Comparison of ENCODE assay signal across 19 cellular contexts in the genomic region with DNA sequence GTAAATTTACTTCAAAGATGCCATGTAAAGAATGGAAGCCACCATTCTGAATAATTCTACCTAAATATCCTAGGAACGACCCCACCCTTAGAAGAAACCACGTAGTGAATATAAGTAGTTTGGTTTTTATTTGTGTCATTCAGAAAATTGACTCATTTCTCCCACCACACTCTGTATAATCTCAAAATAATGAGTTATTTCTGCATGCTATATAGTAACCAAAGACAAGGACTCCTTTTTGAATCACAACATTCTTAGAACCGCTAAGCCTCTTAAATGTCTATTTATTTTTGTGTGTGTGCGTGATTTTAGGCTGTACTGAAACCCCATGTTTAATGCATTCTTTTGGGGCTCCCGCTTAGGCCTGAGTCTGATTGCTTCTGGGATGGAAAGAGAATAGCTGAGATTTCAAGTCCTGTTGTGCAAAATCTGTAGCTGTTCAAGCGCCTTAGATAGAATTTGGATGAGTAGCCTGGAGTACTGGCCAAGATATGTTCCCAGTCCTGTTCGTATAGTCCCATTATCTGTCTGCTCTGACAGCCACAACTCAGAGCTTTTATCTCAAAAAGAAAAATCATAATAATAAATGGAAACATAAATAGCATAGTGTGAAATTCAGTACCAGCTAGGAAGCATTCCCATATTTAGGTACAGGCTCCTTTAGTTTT.
DNase-seq lines count a peak whose midpoint lies in the region; ATAC-seq, FAIRE-seq and TF ChIP-seq lines count a peak whose summit lies in the region.
"Had no signal": no experiment of that assay in that cellular context is flagged by ENCODE, and none has a peak within 500 bp of the region (broad histone marks: within the 10 kb centered on the region; RNA-seq: fewer than 3 reads in every experiment).

No MANE protein-coding gene starts in this region.

- H3K9me3 Mint-ChIP-seq in nephron = peaks cover 9% of the 10 kb centered on the region
- H3K9me3 Mint-ChIP-seq: HFFc6 had no signal

- H3K36me3 Mint-ChIP-seq in nephron (ENCODE audit: low read depth) = no peaks in the 10 kb centered on the region
- H3K36me3 Mint-ChIP-seq: CD4-positive, CD25-positive, alpha-beta regulatory T cell; CD8-positive, alpha-beta memory T cell had no signal

- no peak for DNase-seq in left ventricle myocardium superior
- no peak for DNase-seq in cardiac septum (ENCODE audit: low spot score)
- DNase-seq in cerebellum (ENCODE audit: low spot score) = peak; percentile 31
- DNase-seq in stimulated activated CD4-positive, alpha-beta T cell treated with anti-CD3 and anti-CD28 coated beads, Interleukin-4, amount 100 ng/mL, for 1 hour = no peak
- DNase-seq in frontal cortex (ENCODE audit: low spot score in 2 of 2) = no peak
- DNase-seq: BE2C; CD4-positive, CD25-positive, alpha-beta regulatory T cell; CD8-positive, alpha-beta memory T cell; COR-L47; DMS 273 treated with DMSO at 0.1 percent for 48 hours; GDM1; GOT3; H7; HFFc6 had no signal

- ATAC-seq in left ventricle myocardium superior = peak; percentile 77
- ATAC-seq in HG02678 (IDR thresholded peaks at IDR 0.05; ENCODE audit: unreplicated experiment) = no peak
- ATAC-seq: HCT116 had no signal

- FAIRE-seq in frontal cortex (lab: Jason Lieb, UNC) = no peak
- FAIRE-seq: GM12892, GM18507 had no signal

- H3K4me1 Mint-ChIP-seq in nephron = peaks cover 33% of the 10 kb centered on the region
- H3K4me1 Mint-ChIP-seq: CD4-positive, CD25-positive, alpha-beta regulatory T cell; CD8-positive, alpha-beta memory T cell had no signal

- no peak overlapping the region for H3K4me3 Mint-ChIP-seq in nephron
- H3K4me3 Mint-ChIP-seq: CD4-positive, CD25-positive, alpha-beta regulatory T cell; CD8-positive, alpha-beta memory T cell; HFFc6 had no signal

- intact Hi-C loops in left ventricle myocardium superior (cut with micrococcal nuclease) (no loop called here), cardiac septum (cut with DNase I) (no loop called here)

- peak overlapping the region in 2 of 3 experiments; percentile 33 to 48 for H3K27ac Mint-ChIP-seq in nephron
- H3K27ac Mint-ChIP-seq: CD4-positive, CD25-positive, alpha-beta regulatory T cell; CD8-positive, alpha-beta memory T cell; HFFc6 had no signal

- H3K27me3 Mint-ChIP-seq in nephron (ENCODE audit: low read depth) = peaks cover 4% of the 10 kb centered on the region
- H3K27me3 Mint-ChIP-seq: CD4-positive, CD25-positive, alpha-beta regulatory T cell; CD8-positive, alpha-beta memory T cell had no signal

- no peak for TF ChIP-seq CTCF in nephron (IDR thresholded peaks at IDR 0.05; ENCODE audit: unreplicated experiment in 3 of 3)
